Comparison of ENCODE assay signal across 2 cellular contexts in genomic region chr17:29449865-29450671, GRCh38.
A peak's percentile ranks its signal among the peaks of the same experiment; 100 is the strongest.
TF ChIP-seq lines count a peak whose summit lies in the region.

No MANE protein-coding gene starts in this region.

TF ChIP-seq in liver, 16 proteins besides CTCF, POLR2A, EP300 and RAD21 (continued from another document):
- no peak for TF ChIP-seq HNF4G (IDR thresholded peaks at IDR 0.05)
- no peak for TF ChIP-seq EGR1 (IDR thresholded peaks at IDR 0.05; ENCODE audit: low read depth in 2 of 2)
- TF ChIP-seq FOXA1 (IDR thresholded peaks at IDR 0.05) = peak; percentile 17
- TF ChIP-seq TAF1 (conservative IDR thresholded peaks at IDR 0.05) = no peak
- no peak for TF ChIP-seq YY1 (IDR thresholded peaks at IDR 0.05)
- peak; percentile 74 to 77 for TF ChIP-seq RXRA (IDR thresholded peaks at IDR 0.05)
- peak in 1 of 2 donors; percentile 37 for TF ChIP-seq JUND (IDR thresholded peaks at IDR 0.05)
- peak; percentile 86 to 87 for TF ChIP-seq HNF4A (conservative IDR thresholded peaks at IDR 0.05)
- TF ChIP-seq REST (IDR thresholded peaks at IDR 0.05) = peak; percentile 49
- no peak for TF ChIP-seq MAX (IDR thresholded peaks at IDR 0.05)
- no peak for TF ChIP-seq ZBTB33 (IDR thresholded peaks at IDR 0.05)

TF ChIP-seq in SK-N-SH, 30 proteins besides CTCF, POLR2A, EP300 and RAD21 (continued from another document):
- TF ChIP-seq, protein P1, sequence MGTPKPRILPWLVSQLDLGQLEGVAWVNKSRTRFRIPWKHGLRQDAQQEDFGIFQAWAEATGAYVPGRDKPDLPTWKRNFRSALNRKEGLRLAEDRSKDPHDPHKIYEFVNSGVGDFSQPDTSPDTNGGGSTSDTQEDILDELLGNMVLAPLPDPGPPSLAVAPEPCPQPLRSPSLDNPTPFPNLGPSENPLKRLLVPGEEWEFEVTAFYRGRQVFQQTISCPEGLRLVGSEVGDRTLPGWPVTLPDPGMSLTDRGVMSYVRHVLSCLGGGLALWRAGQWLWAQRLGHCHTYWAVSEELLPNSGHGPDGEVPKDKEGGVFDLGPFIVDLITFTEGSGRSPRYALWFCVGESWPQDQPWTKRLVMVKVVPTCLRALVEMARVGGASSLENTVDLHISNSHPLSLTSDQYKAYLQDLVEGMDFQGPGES (IDR thresholded peaks at IDR 0.05; ENCODE audit: low read depth, low read length) = no peak
- no peak for TF ChIP-seq ELF1 (IDR thresholded peaks at IDR 0.05)
- TF ChIP-seq, protein P2, sequence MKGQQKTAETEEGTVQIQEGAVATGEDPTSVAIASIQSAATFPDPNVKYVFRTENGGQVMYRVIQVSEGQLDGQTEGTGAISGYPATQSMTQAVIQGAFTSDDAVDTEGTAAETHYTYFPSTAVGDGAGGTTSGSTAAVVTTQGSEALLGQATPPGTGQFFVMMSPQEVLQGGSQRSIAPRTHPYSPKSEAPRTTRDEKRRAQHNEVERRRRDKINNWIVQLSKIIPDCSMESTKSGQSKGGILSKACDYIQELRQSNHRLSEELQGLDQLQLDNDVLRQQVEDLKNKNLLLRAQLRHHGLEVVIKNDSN (IDR thresholded peaks at IDR 0.05; ENCODE audit: borderline replicate concordance, low read depth) = no peak
- no peak for TF ChIP-seq TCF12 (IDR thresholded peaks at IDR 0.05)
- no peak for TF ChIP-seq TEAD4 (IDR thresholded peaks at IDR 0.05; ENCODE audit: borderline replicate concordance, insufficient read depth)
